Comparison of ENCODE assay signal across 21 cellular contexts in genomic region chr13:26895081-26895807, GRCh38.
DNase-seq lines count a peak whose midpoint lies in the region; ATAC-seq, FAIRE-seq and TF ChIP-seq lines count a peak whose summit lies in the region.
"Had no signal": no experiment of that assay in that cellular context is flagged by ENCODE, and none has a peak within 500 bp of the region (broad histone marks: within the 10 kb centered on the region; RNA-seq: fewer than 3 reads in every experiment).

No MANE protein-coding gene starts in this region.

- no peaks in the 10 kb centered on the region for H3K9me3 Mint-ChIP-seq in activated naive CD8-positive, alpha-beta T cell treated with anti-CD3 and anti-CD28 coated beads for 36 hours
- H3K9me3 Mint-ChIP-seq: activated naive CD8-positive, alpha-beta T cell treated with anti-CD3 and anti-CD28 coated beads, Interleukin-2, amount 50 U/mL, for 24 hours; naive thymus-derived CD8-positive, alpha-beta T cell had no signal

- no peaks in the 10 kb centered on the region for H3K9me3 ChIP-seq in HepG2 (ENCODE audit: low read length)
- H3K9me3 ChIP-seq: colonic mucosa, right lobe of liver, upper lobe of right lung had no signal

- in situ Hi-C loops in HepG2 (cut with HindIII; ENCODE audit: extremely low pct_ligation_motif_present, low pct_unique_long_range_greater_than_20kb), result no loop called here

- intact Hi-C loops in HepG2 (cut with micrococcal nuclease; ENCODE audit: unreplicated experiment), result no loop called here

- no peaks in the 10 kb centered on the region for H3K36me3 Mint-ChIP-seq in activated naive CD8-positive, alpha-beta T cell treated with anti-CD3 and anti-CD28 coated beads for 36 hours
- H3K36me3 Mint-ChIP-seq: naive thymus-derived CD8-positive, alpha-beta T cell had no signal

- FAIRE-seq in HepG2 (lab: Jason Lieb, UNC), result no peak

- TF ChIP-seq CTCF in HepG2 (CRISPR knock-in tag; IDR thresholded peaks at IDR 0.05), result no peak

- no peak for TF ChIP-seq EP300 in HepG2 (IDR thresholded peaks at IDR 0.05; ENCODE audit: low read depth in 2 of 2, low read length in 2 of 2)
- TF ChIP-seq EP300 in HepG2 (CRISPR knock-in tag; IDR thresholded peaks at IDR 0.05; ENCODE audit: borderline replicate concordance), result no peak

- H3K9ac ChIP-seq in HepG2 (ENCODE audit: insufficient read depth, low read depth, low read length), result no peak overlapping the region

- H3K79me2 ChIP-seq in HepG2 (ENCODE audit: insufficient read depth, low read length), result no peaks in the 10 kb centered on the region

- peak overlapping the region; percentile 4; the same call in 1 of the 2 replicates for H3K4me3 ChIP-seq in H7 (ENCODE audit: insufficient read depth, low read depth, low read length)
- no peak overlapping the region for H3K4me3 ChIP-seq in HepG2 (replicated peaks in 1 of 3; ENCODE audit: insufficient read depth in 1 of 3, low read depth in 2 of 3, low read length in 3 of 3)
- H3K4me3 ChIP-seq: colonic mucosa, right lobe of liver, upper lobe of right lung had no signal

- no TSS peak for BruUV-seq in HepG2 (replicated peaks; lab: Mats Ljungman, UMichigan)

- H3K4me1 Mint-ChIP-seq in activated naive CD8-positive, alpha-beta T cell treated with anti-CD3 and anti-CD28 coated beads for 36 hours, result peaks cover 4% of the 10 kb centered on the region
- H3K4me1 Mint-ChIP-seq: activated naive CD8-positive, alpha-beta T cell treated with anti-CD3 and anti-CD28 coated beads, Interleukin-2, amount 50 U/mL, for 24 hours; naive thymus-derived CD8-positive, alpha-beta T cell had no signal

- DNase-seq in COLO829 (ENCODE audit: low spot score), result peak; percentile 42
- peak; percentile 70 for DNase-seq in H7
- peak; percentile 16 for DNase-seq in UCSD-AML1 (lab: John Stamatoyannopoulos, UW; ENCODE audit: unreplicated experiment)
- DNase-seq in HepG2 (ENCODE audit: low spot score), result no peak
- DNase-seq in NCI-H2171 (lab: John Stamatoyannopoulos, UW), result no peak
- DNase-seq in stimulated activated naive CD4-positive, alpha-beta T cell (lab: John Stamatoyannopoulos, UW), result no peak
- no peak for DNase-seq in activated naive CD8-positive, alpha-beta T cell treated with anti-CD3 and anti-CD28 coated beads for 36 hours
- DNase-seq: activated CD4-positive, alpha-beta T cell treated with anti-CD3 and anti-CD28 coated beads for 1 hour; activated naive CD8-positive, alpha-beta T cell treated with anti-CD3 and anti-CD28 coated beads, Interleukin-2, amount 50 U/mL, for 24 hours; brain microvascular endothelial cell; colonic mucosa; naive thymus-derived CD8-positive, alpha-beta T cell; NCI-H1048; NCI-H1930; NCI-H226; NCI-H82; OCI-M1; right lobe of liver; SHP77; upper lobe of right lung had no signal

- WGBS in HepG2 (ENCODE audit: low lambda C conversion rate), result 53% methylated on average over 11 of the region's 24 CpGs

- H3K27me3 Mint-ChIP-seq in activated naive CD8-positive, alpha-beta T cell treated with anti-CD3 and anti-CD28 coated beads for 36 hours, result peaks cover 34% of the 10 kb centered on the region

- H3K4me3 Mint-ChIP-seq in activated naive CD8-positive, alpha-beta T cell treated with anti-CD3 and anti-CD28 coated beads for 36 hours, result no peak overlapping the region
- H3K4me3 Mint-ChIP-seq: activated naive CD8-positive, alpha-beta T cell treated with anti-CD3 and anti-CD28 coated beads, Interleukin-2, amount 50 U/mL, for 24 hours; naive thymus-derived CD8-positive, alpha-beta T cell had no signal

- no peak for TF ChIP-seq POLR2A in HepG2 (IDR thresholded peaks at IDR 0.05; ENCODE audit: insufficient read depth in 1 of 2, low read depth in 2 of 2, low read length in 2 of 2)

- peak; percentile 33; the same call in 2 of the 3 replicates for ATAC-seq in HepG2
- ATAC-seq: activated naive CD8-positive, alpha-beta T cell treated with anti-CD3 and anti-CD28 coated beads, Interleukin-2, amount 50 U/mL, for 24 hours; naive thymus-derived CD8-positive, alpha-beta T cell; upper lobe of right lung had no signal

- H3K36me3 ChIP-seq in H7 (replicated peaks; ENCODE audit: control insufficient read depth, insufficient read depth, low read length) (no peaks in the 10 kb centered on the region), HepG2 (replicated peaks in 1 of 2; ENCODE audit: control insufficient read depth in 1 of 2, insufficient read depth in 2 of 2, low read length in 2 of 2) (no peaks in the 10 kb centered on the region)
- H3K36me3 ChIP-seq: brain microvascular endothelial cell, colonic mucosa, right lobe of liver, upper lobe of right lung had no signal

- no peak overlapping the region for H2AFZ ChIP-seq in HepG2 (ENCODE audit: low read length)

- H4K20me1 ChIP-seq in HepG2 (ENCODE audit: insufficient read depth, low read length), result no peaks in the 10 kb centered on the region

- CTCF ChIA-PET in HepG2 (lab: Yijun Ruan, JAX; ENCODE audit: low intra/inter-chr PET ratio, low total read pairs), result no interaction called here

- TF ChIP-seq RAD21 in HepG2 (CRISPR knock-in tag; IDR thresholded peaks at IDR 0.05), result no peak

- H3K4me2 ChIP-seq in HepG2 (ENCODE audit: low read depth, low read length), result no peak overlapping the region

- H3K27me3 ChIP-seq in H7 (ENCODE audit: control insufficient read depth, insufficient read depth, low read length) (no peaks in the 10 kb centered on the region), HepG2 (ENCODE audit: control insufficient read depth in 1 of 2, insufficient read depth in 2 of 2, low read length in 2 of 2) (peaks cover 0 to 14% of the 10 kb centered on the region in 2 experiments; a peak in 1 of 5 replicates)
- H3K27me3 ChIP-seq: brain microvascular endothelial cell, colonic mucosa, right lobe of liver, upper lobe of right lung had no signal

- H3K27ac Mint-ChIP-seq in activated naive CD8-positive, alpha-beta T cell treated with anti-CD3 and anti-CD28 coated beads for 36 hours, result no peak overlapping the region
- H3K27ac Mint-ChIP-seq: activated naive CD8-positive, alpha-beta T cell treated with anti-CD3 and anti-CD28 coated beads, Interleukin-2, amount 50 U/mL, for 24 hours; naive thymus-derived CD8-positive, alpha-beta T cell had no signal

- H3K27ac ChIP-seq in HepG2 (ENCODE audit: extremely low read length, insufficient read depth, low read length), result no peak overlapping the region
- H3K27ac ChIP-seq: brain microvascular endothelial cell, C4-2B, colonic mucosa, right lobe of liver, upper lobe of right lung had no signal

- POLR2A ChIA-PET in HepG2 (lab: Yijun Ruan, JAX), result no interaction called here

- peaks cover 14% of the 10 kb centered on the region; the same call in 1 of the 2 replicates for H3K4me1 ChIP-seq in HepG2 (ENCODE audit: insufficient read depth, low read length)
- H3K4me1 ChIP-seq: colonic mucosa, right lobe of liver, upper lobe of right lung had no signal

TF ChIP-seq in HepG2, 621 proteins besides CTCF, POLR2A, EP300 and RAD21 (continues in another document):
- TF ChIP-seq IRF2 (CRISPR knock-in tag; IDR thresholded peaks at IDR 0.05) (no peak), ZNF670 (CRISPR knock-in tag; IDR thresholded peaks at IDR 0.05; ENCODE audit: borderline replicate concordance) (no peak), KMT2A (CRISPR knock-in tag; IDR thresholded peaks at IDR 0.05) (no peak), NKX3-1 (CRISPR knock-in tag; IDR thresholded peaks at IDR 0.05) (no peak), MBNL3 (CRISPR knock-in tag; conservative IDR thresholded peaks at IDR 0.05) (no peak), ZNF543 (CRISPR knock-in tag; IDR thresholded peaks at IDR 0.05) (no peak), ZFAT (CRISPR knock-in tag; conservative IDR thresholded peaks at IDR 0.05) (no peak), FUBP1 (CRISPR knock-in tag; IDR thresholded peaks at IDR 0.05; ENCODE audit: borderline replicate concordance) (no peak), FIP1L1 (IDR thresholded peaks at IDR 0.05; ENCODE audit: borderline replicate concordance, insufficient read depth, low read depth, low read length) (no peak), NBN (conservative IDR thresholded peaks at IDR 0.05) (no peak), HINFP (CRISPR knock-in tag; IDR thresholded peaks at IDR 0.05; ENCODE audit: low read depth) (no peak), XBP1 (CRISPR knock-in tag; IDR thresholded peaks at IDR 0.05) (no peak), ZSCAN30 (CRISPR knock-in tag; IDR thresholded peaks at IDR 0.05) (no peak)

Comparison
In these comparisons a context has a peak if more than half of its experiments do, and no peak if none do; other contexts are left out.
1. DNase-seq: peak in COLO829 (single experiment), H7 (single experiment) and UCSD-AML1 (single experiment); none in HepG2 (single experiment), NCI-H2171 (single experiment), stimulated activated naive CD4-positive, alpha-beta T cell (0 of 6) and activated naive CD8-positive, alpha-beta T cell treated with anti-CD3 and anti-CD28 coated beads for 36 hours (single experiment).